ENCODE assay signal across 31 cellular contexts in genomic region chr13:92966341-92966740, GRCh38.
"Had no signal": no experiment of that assay in that cellular context is flagged by ENCODE, and none has a peak within 500 bp of the region (broad histone marks: within the 10 kb centered on the region; RNA-seq: fewer than 3 reads in every experiment).

No MANE protein-coding gene starts in this region.

- H3K4me2 ChIP-seq: neural progenitor cell, smooth muscle cell had no signal

- H3K9me3 ChIP-seq: ovary, psoas muscle, suprapubic skin, testis, tibial artery, transverse colon, upper lobe of right lung, uterus had no signal

- H3K4me3 Mint-ChIP-seq: natural killer cell; nephron; neural progenitor cell; stimulated activated memory B cell treated with anti-CD40 and anti-IgM and Interleukin-4, amounts not matched to agents 10 μg/mL and 1 μg/mL and 100 μg/mL, for 72 hours; stimulated activated naive CD8-positive, alpha-beta T cell treated with anti-CD3 and anti-CD28 coated beads, Interleukin-15, amount 100 ng/mL, for 72 hours; type B pancreatic cell had no signal

- H3K4me3 ChIP-seq: neural progenitor cell, ovary, psoas muscle, skin epidermis, smooth muscle cell, spleen, suprapubic skin, testis, tibial artery, transverse colon, upper lobe of right lung, uterus had no signal

- H3K79me2 ChIP-seq: parathyroid adenoma had no signal

- H3K36me3 ChIP-seq: neural progenitor cell, ovary, spleen, suprapubic skin, tibial artery, transverse colon, upper lobe of right lung, uterus had no signal

- ATAC-seq: natural killer cell; psoas muscle; right cardiac atrium; sciatic nerve; stimulated activated memory B cell treated with anti-CD40 and anti-IgM and Interleukin-4, amounts not matched to agents 10 μg/mL and 1 μg/mL and 100 μg/mL, for 72 hours; stimulated activated naive CD8-positive, alpha-beta T cell treated with anti-CD3 and anti-CD28 coated beads, Interleukin-15, amount 100 ng/mL, for 72 hours; stimulated activated naive CD8-positive, alpha-beta T cell treated with anti-CD3 and anti-CD28 coated beads, Interleukin-15, Interleukin-2, amounts not matched to agents 100 U/mL and 50 U/mL, for 24 hours; upper lobe of right lung had no signal

- H3K27ac Mint-ChIP-seq: natural killer cell; neural progenitor cell; progenitor cell of endocrine pancreas; stimulated activated memory B cell treated with anti-CD40 and anti-IgM and Interleukin-4, amounts not matched to agents 10 μg/mL and 1 μg/mL and 100 μg/mL, for 72 hours; stimulated activated naive CD8-positive, alpha-beta T cell treated with anti-CD3 and anti-CD28 coated beads, Interleukin-15, amount 100 ng/mL, for 72 hours; type B pancreatic cell had no signal

- H3K27me3 ChIP-seq: neural progenitor cell, ovary, spleen, suprapubic skin, testis, tibial artery, transverse colon, upper lobe of right lung, uterus had no signal

- H3K4me1 ChIP-seq: neural progenitor cell, parathyroid adenoma, psoas muscle, spleen, suprapubic skin, testis, tibial artery, transverse colon, upper lobe of right lung, uterus had no signal

- H3K9ac ChIP-seq: neural progenitor cell, parathyroid adenoma had no signal

- H3K36me3 Mint-ChIP-seq: neural progenitor cell; stimulated activated memory B cell treated with anti-CD40 and anti-IgM and Interleukin-4, amounts not matched to agents 10 μg/mL and 1 μg/mL and 100 μg/mL, for 72 hours; type B pancreatic cell had no signal

- DNase-seq: natural killer cell; occipital lobe; ovary; posterior cingulate gyrus; psoas muscle; right cardiac atrium; spleen; stimulated activated CD4-positive, alpha-beta T cell treated with anti-CD3 and anti-CD28 coated beads, Interleukin-12 subunit alpha, Interleukin-12 subunit beta, amount 100 ng/mL, for 4 hours; stimulated activated CD4-positive, alpha-beta T cell treated with anti-CD3 and anti-CD28 coated beads, Interleukin-1b, Interleukin-23, amount 100 ng/mL, for 48 hours; stimulated activated CD4-positive, alpha-beta T cell treated with anti-CD3 and anti-CD28 coated beads, Interleukin-4, amount 100 ng/mL, for 1 hour; stimulated activated CD4-positive, alpha-beta T cell treated with anti-CD3 and anti-CD28 coated beads, Interleukin-4, amount 100 ng/mL, for 4 hours; stimulated activated CD8-positive, alpha-beta memory T cell treated with anti-CD3 and anti-CD28 coated beads, Interleukin-4, amount 100 ng/mL, for 48 hours; stimulated activated naive CD4-positive, alpha-beta T cell; stimulated activated naive CD8-positive, alpha-beta T cell treated with anti-CD3 and anti-CD28 coated beads, Interleukin-15, amount 100 ng/mL, for 72 hours; stimulated activated naive CD8-positive, alpha-beta T cell treated with anti-CD3 and anti-CD28 coated beads, Interleukin-15, Interleukin-2, amounts not matched to agents 100 U/mL and 50 U/mL, for 24 hours; substantia nigra; testis; tibial artery; transverse colon; upper lobe of right lung; uterus had no signal

- H3K27ac ChIP-seq: neural progenitor cell, ovary, parathyroid adenoma, psoas muscle, skin epidermis, spleen, suprapubic skin, testis, tibial artery, transverse colon, upper lobe of right lung, uterus had no signal

- H3K4me1 Mint-ChIP-seq: natural killer cell; nephron; stimulated activated memory B cell treated with anti-CD40 and anti-IgM and Interleukin-4, amounts not matched to agents 10 μg/mL and 1 μg/mL and 100 μg/mL, for 72 hours; stimulated activated naive CD8-positive, alpha-beta T cell treated with anti-CD3 and anti-CD28 coated beads, Interleukin-15, amount 100 ng/mL, for 72 hours had no signal

- H3K27me3 Mint-ChIP-seq: progenitor cell of endocrine pancreas; stimulated activated memory B cell treated with anti-CD40 and anti-IgM and Interleukin-4, amounts not matched to agents 10 μg/mL and 1 μg/mL and 100 μg/mL, for 72 hours; stimulated activated naive CD8-positive, alpha-beta T cell treated with anti-CD3 and anti-CD28 coated beads, Interleukin-15, amount 100 ng/mL, for 72 hours; type B pancreatic cell had no signal

- H2AFZ ChIP-seq: neural progenitor cell, parathyroid adenoma had no signal
